In genomic region chr5:58149750-58150149, GRCh38 we compare ENCODE assay signal across 17 cellular contexts.
DNase-seq lines count a peak whose midpoint lies in the region; ATAC-seq, FAIRE-seq and TF ChIP-seq lines count a peak whose summit lies in the region.
"Had no signal": no experiment of that assay in that cellular context is flagged by ENCODE, and none has a peak within 500 bp of the region (broad histone marks: within the 10 kb centered on the region; RNA-seq: fewer than 3 reads in every experiment).

No MANE protein-coding gene starts in this region.

- H3K4me3 ChIP-seq in bronchial epithelial cell (ENCODE audit: low read depth, low read length) (no peak overlapping the region), lung (no peak overlapping the region)
- H3K4me3 ChIP-seq: GM23338 had no signal

- peaks cover 0 to 3% of the 10 kb centered on the region in 2 donors for H3K4me1 ChIP-seq in lung (ENCODE audit: control insufficient read depth in 2 of 2, insufficient read depth in 2 of 2, low read length in 2 of 2)
- H3K4me1 ChIP-seq: BE2C, Caco-2 had no signal

- peak; percentile 41 for DNase-seq in A172 (ENCODE audit: low spot score)
- peak; percentile 49 for DNase-seq in NCI-H226
- peak; percentile 60 for DNase-seq in bronchial epithelial cell (ENCODE audit: low read depth)
- no peak for DNase-seq in lung (ENCODE audit: low spot score)
- DNase-seq in NCI-H2227 treated with DMSO at 0.1 percent for 48 hours (lab: John Stamatoyannopoulos, UW), result no peak
- no peak for DNase-seq in NCI-H1092 (lab: John Stamatoyannopoulos, UW)
- no peak for DNase-seq in SHP77 treated with DMSO at 0.1 percent for 48 hours (lab: John Stamatoyannopoulos, UW)
- DNase-seq: 8988T; BE2C; Caco-2; CD4-positive, CD25-positive, alpha-beta regulatory T cell; DMS153; GF-D8; NCI-H1694 treated with DMSO at 0.1 percent for 48 hours had no signal

- no peaks in the 10 kb centered on the region for H3K27me3 ChIP-seq in bronchial epithelial cell (ENCODE audit: control insufficient read depth, insufficient read depth, low read length)
- H3K27me3 ChIP-seq in lung (ENCODE audit: control insufficient read depth, insufficient read depth), result no peaks in the 10 kb centered on the region
- H3K27me3 ChIP-seq: BE2C had no signal

- TF ChIP-seq CTCF in bronchial epithelial cell (IDR thresholded peaks at IDR 0.05; ENCODE audit: insufficient read depth, low read length, severe bottlenecking) (no peak), lung (IDR thresholded peaks at IDR 0.05; ENCODE audit: control extremely low read depth, extremely low read depth) (no peak)

- no peak for FAIRE-seq in bronchial epithelial cell (lab: Jason Lieb, UNC)
- FAIRE-seq: GM19239 had no signal

- no peak overlapping the region for H3K27ac ChIP-seq in lung (ENCODE audit: low read depth in 1 of 2, low read length in 1 of 2)

- no peaks in the 10 kb centered on the region for H3K9me3 ChIP-seq in lung (ENCODE audit: control insufficient read depth in 2 of 2, insufficient read depth in 1 of 2, low read length in 1 of 2)
- H3K9me3 ChIP-seq: BE2C, Caco-2 had no signal

- H3K36me3 ChIP-seq in bronchial epithelial cell (ENCODE audit: control insufficient read depth, insufficient read depth, low read length), result no peaks in the 10 kb centered on the region
- H3K36me3 ChIP-seq in lung (ENCODE audit: control insufficient read depth in 2 of 2, insufficient read depth in 2 of 2, low read length in 2 of 2), result no peaks in the 10 kb centered on the region
- H3K36me3 ChIP-seq: BE2C had no signal

- ATAC-seq in lung (ENCODE audit: insufficient read depth, low FRiP score), result peak; percentile 51
- ATAC-seq in HG03432 (IDR thresholded peaks at IDR 0.05; ENCODE audit: unreplicated experiment), result no peak
- ATAC-seq: GM23338 had no signal

- WGBS in lung, 2 donors, result 71 to 86% methylated on average over 4 of the region's 4 CpGs

Comparison
In these comparisons a context has a peak if more than half of its experiments do, and no peak if none do; other contexts are left out.
1. DNase-seq: peak in A172 (single experiment), NCI-H226 (single experiment) and bronchial epithelial cell (single experiment); none in lung (single experiment), NCI-H2227 treated with DMSO at 0.1 percent for 48 hours (single experiment), NCI-H1092 (single experiment) and SHP77 treated with DMSO at 0.1 percent for 48 hours (single experiment).